1 cellular context compared by ENCODE assay signal in the genomic region with DNA sequence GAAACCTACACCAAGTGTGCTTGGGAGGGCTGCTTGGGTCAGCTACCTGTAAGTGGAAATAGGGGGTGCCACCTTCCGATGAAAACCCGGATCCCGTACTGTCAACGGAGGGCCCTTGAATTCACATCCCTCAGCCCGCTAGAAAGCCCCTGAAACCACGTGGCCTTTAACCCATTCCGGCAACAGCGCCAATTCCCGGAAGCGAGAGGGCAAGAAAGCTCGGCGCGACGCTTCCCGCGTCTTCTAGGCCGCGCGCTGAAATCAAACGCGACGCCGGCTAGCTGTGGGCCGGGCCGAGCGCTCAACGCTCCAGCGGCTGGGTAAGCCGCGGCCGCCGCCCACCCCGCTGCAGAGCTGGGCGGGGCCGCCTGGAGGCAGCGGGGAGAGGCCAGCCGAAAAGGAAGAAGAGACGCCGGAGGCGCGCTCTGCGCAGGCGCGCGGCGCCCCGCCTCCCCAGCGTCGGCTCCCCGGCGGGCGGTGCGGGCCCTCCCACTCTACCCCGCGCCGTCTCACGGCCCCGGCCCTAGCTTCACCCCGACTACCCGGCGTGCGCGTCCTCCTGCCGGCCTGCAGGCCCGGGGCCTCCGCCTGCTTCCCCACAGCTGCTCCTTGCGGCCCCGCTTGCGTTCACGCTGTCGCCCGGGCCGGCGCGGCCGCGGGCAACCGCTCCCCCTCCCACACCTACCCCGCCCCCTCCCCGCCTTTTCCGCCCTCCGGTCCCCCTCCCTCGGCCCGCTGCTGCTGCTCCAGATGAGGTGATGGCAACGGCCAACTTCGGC.
TF ChIP-seq lines count a peak whose summit lies in the region.

A gene (plus strand): TSS at position 492 of the 779 bp plus-strand sequence. CDS start 267 bp downstream, at position 759.

TF ChIP-seq in HepG2, 621 proteins besides CTCF, POLR2A, EP300 and RAD21 (continued from another document and continues in another):
- TF ChIP-seq ZNF766 (CRISPR knock-in tag; IDR thresholded peaks at IDR 0.05; ENCODE audit: borderline replicate concordance) (peak; percentile 72; the same call in 1 of the 2 replicates), ZBTB42 (CRISPR knock-in tag; IDR thresholded peaks at IDR 0.05) (peak; percentile 36; the same call in 1 of the 2 replicates), ZNF777 (CRISPR knock-in tag; IDR thresholded peaks at IDR 0.05) (peak; percentile 72; the same call in 1 of the 2 replicates), HMGA1 (CRISPR knock-in tag; conservative IDR thresholded peaks at IDR 0.05) (no peak), SALL2 (CRISPR knock-in tag; IDR thresholded peaks at IDR 0.05) (peak; percentile 66; the same call in 1 of the 2 replicates), POGZ (CRISPR knock-in tag; IDR thresholded peaks at IDR 0.05) (peak; percentile 72), TAF15 (IDR thresholded peaks at IDR 0.05; ENCODE audit: low read depth, low read length, poor library complexity, severe bottlenecking) (no peak), ZNF572 (CRISPR knock-in tag; IDR thresholded peaks at IDR 0.05) (no peak), GABPA (IDR thresholded peaks at IDR 0.05; ENCODE audit: low read depth, low read length) (no peak), GABPA (CRISPR knock-in tag; IDR thresholded peaks at IDR 0.05; ENCODE audit: low read depth) (peak; percentile 39), HOXA5 (CRISPR knock-in tag; IDR thresholded peaks at IDR 0.05) (no peak), ZNF546 (CRISPR knock-in tag; conservative IDR thresholded peaks at IDR 0.05) (peak; percentile 85; the same call in 1 of the 2 replicates), KDM2A (CRISPR knock-in tag; IDR thresholded peaks at IDR 0.05; ENCODE audit: borderline replicate concordance, low read depth) (peak; percentile 74), ESRRA (CRISPR knock-in tag; IDR thresholded peaks at IDR 0.05; ENCODE audit: low read depth) (no peak), ELF3 (CRISPR knock-in tag; IDR thresholded peaks at IDR 0.05) (peak; percentile 78), SRY (CRISPR knock-in tag; IDR thresholded peaks at IDR 0.05) (peak; percentile 72; the same call in 1 of the 2 replicates), YEATS4 (CRISPR knock-in tag; IDR thresholded peaks at IDR 0.05; ENCODE audit: borderline replicate concordance) (peak; percentile 86), GFI1 (CRISPR knock-in tag; IDR thresholded peaks at IDR 0.05; ENCODE audit: borderline replicate concordance) (peak; percentile 77), NR2C2 (CRISPR knock-in tag; IDR thresholded peaks at IDR 0.05; ENCODE audit: borderline replicate concordance) (peak; percentile 53), ZNF772 (CRISPR knock-in tag; IDR thresholded peaks at IDR 0.05) (peak; percentile 74; the same call in 1 of the 2 replicates), KLF12 (CRISPR knock-in tag; IDR thresholded peaks at IDR 0.05; ENCODE audit: borderline replicate concordance) (peak; percentile 94), KMT2B (CRISPR knock-in tag; IDR thresholded peaks at IDR 0.05) (peak; percentile 68), ZNF225 (CRISPR knock-in tag; IDR thresholded peaks at IDR 0.05) (no peak), FOXP1 (IDR thresholded peaks at IDR 0.05) (no peak), FOXP1 (CRISPR knock-in tag; IDR thresholded peaks at IDR 0.05) (no peak), SP140L (CRISPR knock-in tag; IDR thresholded peaks at IDR 0.05; ENCODE audit: borderline replicate concordance) (peak; percentile 57; the same call in 1 of the 2 replicates), PAWR (CRISPR knock-in tag; IDR thresholded peaks at IDR 0.05; ENCODE audit: borderline replicate concordance) (no peak), TMF1 (CRISPR knock-in tag; IDR thresholded peaks at IDR 0.05; ENCODE audit: low read depth) (peak; percentile 92), NFATC3 (CRISPR knock-in tag; IDR thresholded peaks at IDR 0.05) (0 out of 2 replicates have a peak, but pooled peaks have one; percentile 48), ONECUT2 (CRISPR knock-in tag; IDR thresholded peaks at IDR 0.05) (no peak), RARA (CRISPR knock-in tag; IDR thresholded peaks at IDR 0.05) (peak; percentile 37; the same call in 1 of the 2 replicates), KLF11 (CRISPR knock-in tag; IDR thresholded peaks at IDR 0.05) (peak; percentile 90)
- TF ChIP-seq, protein P1, sequence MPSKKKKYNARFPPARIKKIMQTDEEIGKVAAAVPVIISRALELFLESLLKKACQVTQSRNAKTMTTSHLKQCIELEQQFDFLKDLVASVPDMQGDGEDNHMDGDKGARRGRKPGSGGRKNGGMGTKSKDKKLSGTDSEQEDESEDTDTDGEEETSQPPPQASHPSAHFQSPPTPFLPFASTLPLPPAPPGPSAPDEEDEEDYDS (CRISPR knock-in tag; IDR thresholded peaks at IDR 0.05) = peak; percentile 23; the same call in 1 of the 2 replicates
- TF ChIP-seq, protein P2, sequence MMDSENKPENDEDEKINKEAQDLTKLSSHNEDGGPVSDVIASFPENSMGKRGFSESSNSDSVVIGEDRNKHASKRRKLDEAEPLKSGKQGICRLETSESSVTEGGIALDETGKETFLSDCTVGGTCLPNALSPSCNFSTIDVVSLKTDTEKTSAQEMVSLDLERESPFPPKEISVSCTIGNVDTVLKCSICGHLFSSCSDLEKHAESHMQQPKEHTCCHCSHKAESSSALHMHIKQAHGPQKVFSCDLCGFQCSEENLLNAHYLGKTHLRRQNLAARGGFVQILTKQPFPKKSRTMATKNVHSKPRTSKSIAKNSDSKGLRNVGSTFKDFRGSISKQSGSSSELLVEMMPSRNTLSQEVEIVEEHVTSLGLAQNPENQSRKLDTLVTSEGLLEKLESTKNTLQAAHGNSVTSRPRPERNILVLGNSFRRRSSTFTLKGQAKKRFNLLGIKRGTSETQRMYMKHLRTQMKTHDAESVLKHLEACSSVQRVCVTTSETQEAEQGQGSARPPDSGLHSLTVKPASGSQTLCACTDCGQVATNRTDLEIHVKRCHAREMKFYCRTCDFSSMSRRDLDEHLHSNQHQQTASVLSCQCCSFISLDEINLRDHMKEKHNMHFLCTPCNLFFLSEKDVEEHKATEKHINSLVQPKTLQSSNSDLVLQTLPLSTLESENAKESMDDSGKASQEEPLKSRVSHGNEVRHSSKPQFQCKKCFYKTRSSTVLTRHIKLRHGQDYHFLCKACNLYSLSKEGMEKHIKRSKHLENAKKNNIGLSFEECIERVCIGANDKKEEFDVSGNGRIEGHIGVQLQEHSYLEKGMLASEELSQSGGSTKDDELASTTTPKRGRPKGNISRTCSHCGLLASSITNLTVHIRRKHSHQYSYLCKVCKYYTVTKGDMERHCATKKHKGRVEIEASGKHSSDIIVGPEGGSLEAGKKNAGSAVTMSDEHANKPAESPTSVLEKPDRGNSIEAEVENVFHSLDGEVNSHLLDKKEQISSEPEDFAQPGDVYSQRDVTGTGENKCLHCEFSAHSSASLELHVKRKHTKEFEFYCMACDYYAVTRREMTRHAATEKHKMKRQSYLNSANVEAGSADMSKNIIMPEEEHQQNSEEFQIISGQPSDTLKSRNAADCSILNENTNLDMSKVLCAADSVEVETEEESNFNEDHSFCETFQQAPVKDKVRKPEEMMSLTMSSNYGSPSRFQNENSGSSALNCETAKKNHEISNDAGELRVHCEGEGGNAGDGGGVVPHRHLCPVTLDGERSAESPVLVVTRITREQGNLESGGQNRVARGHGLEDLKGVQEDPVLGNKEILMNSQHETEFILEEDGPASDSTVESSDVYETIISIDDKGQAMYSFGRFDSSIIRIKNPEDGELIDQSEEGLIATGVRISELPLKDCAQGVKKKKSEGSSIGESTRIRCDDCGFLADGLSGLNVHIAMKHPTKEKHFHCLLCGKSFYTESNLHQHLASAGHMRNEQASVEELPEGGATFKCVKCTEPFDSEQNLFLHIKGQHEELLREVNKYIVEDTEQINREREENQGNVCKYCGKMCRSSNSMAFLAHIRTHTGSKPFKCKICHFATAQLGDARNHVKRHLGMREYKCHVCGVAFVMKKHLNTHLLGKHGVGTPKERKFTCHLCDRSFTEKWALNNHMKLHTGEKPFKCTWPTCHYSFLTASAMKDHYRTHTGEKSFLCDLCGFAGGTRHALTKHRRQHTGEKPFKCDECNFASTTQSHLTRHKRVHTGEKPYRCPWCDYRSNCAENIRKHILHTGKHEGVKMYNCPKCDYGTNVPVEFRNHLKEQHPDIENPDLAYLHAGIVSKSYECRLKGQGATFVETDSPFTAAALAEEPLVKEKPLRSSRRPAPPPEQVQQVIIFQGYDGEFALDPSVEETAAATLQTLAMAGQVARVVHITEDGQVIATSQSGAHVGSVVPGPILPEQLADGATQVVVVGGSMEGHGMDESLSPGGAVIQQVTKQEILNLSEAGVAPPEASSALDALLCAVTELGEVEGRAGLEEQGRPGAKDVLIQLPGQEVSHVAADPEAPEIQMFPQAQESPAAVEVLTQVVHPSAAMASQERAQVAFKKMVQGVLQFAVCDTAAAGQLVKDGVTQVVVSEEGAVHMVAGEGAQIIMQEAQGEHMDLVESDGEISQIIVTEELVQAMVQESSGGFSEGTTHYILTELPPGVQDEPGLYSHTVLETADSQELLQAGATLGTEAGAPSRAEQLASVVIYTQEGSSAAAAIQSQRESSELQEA (CRISPR knock-in tag; IDR thresholded peaks at IDR 0.05; ENCODE audit: not compliant biosample characterization) = peak; percentile 79
- TF ChIP-seq, protein P3, sequence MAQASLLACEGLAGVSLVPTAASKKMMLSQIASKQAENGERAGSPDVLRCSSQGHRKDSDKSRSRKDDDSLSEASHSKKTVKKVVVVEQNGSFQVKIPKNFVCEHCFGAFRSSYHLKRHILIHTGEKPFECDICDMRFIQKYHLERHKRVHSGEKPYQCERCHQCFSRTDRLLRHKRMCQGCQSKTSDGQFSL (CRISPR knock-in tag; IDR thresholded peaks at IDR 0.05) = 0 out of 2 replicates have a peak, but pooled peaks have one; percentile 5
- TF ChIP-seq, protein P4, sequence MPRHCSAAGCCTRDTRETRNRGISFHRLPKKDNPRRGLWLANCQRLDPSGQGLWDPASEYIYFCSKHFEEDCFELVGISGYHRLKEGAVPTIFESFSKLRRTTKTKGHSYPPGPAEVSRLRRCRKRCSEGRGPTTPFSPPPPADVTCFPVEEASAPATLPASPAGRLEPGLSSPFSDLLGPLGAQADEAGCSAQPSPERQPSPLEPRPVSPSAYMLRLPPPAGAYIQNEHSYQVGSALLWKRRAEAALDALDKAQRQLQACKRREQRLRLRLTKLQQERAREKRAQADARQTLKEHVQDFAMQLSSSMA (CRISPR knock-in tag; IDR thresholded peaks at IDR 0.05) = no peak
- TF ChIP-seq, protein P5, sequence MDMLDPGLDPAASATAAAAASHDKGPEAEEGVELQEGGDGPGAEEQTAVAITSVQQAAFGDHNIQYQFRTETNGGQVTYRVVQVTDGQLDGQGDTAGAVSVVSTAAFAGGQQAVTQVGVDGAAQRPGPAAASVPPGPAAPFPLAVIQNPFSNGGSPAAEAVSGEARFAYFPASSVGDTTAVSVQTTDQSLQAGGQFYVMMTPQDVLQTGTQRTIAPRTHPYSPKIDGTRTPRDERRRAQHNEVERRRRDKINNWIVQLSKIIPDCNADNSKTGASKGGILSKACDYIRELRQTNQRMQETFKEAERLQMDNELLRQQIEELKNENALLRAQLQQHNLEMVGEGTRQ (IDR thresholded peaks at IDR 0.05; ENCODE audit: low read depth, low read length) = no peak
- TF ChIP-seq, protein P5 (CRISPR knock-in tag; IDR thresholded peaks at IDR 0.05; ENCODE audit: borderline replicate concordance) = peak; percentile 53; the same call in 1 of the 2 replicates
- TF ChIP-seq, protein P6, sequence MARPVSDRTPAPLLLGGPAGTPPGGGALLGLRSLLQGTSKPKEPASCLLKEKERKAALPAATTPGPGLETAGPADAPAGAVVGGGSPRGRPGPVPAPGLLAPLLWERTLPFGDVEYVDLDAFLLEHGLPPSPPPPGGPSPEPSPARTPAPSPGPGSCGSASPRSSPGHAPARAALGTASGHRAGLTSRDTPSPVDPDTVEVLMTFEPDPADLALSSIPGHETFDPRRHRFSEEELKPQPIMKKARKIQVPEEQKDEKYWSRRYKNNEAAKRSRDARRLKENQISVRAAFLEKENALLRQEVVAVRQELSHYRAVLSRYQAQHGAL (CRISPR knock-in tag; IDR thresholded peaks at IDR 0.05; ENCODE audit: not compliant biosample characterization) = no peak
- TF ChIP-seq, protein P7, sequence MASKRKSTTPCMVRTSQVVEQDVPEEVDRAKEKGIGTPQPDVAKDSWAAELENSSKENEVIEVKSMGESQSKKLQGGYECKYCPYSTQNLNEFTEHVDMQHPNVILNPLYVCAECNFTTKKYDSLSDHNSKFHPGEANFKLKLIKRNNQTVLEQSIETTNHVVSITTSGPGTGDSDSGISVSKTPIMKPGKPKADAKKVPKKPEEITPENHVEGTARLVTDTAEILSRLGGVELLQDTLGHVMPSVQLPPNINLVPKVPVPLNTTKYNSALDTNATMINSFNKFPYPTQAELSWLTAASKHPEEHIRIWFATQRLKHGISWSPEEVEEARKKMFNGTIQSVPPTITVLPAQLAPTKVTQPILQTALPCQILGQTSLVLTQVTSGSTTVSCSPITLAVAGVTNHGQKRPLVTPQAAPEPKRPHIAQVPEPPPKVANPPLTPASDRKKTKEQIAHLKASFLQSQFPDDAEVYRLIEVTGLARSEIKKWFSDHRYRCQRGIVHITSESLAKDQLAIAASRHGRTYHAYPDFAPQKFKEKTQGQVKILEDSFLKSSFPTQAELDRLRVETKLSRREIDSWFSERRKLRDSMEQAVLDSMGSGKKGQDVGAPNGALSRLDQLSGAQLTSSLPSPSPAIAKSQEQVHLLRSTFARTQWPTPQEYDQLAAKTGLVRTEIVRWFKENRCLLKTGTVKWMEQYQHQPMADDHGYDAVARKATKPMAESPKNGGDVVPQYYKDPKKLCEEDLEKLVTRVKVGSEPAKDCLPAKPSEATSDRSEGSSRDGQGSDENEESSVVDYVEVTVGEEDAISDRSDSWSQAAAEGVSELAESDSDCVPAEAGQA (IDR thresholded peaks at IDR 0.05; ENCODE audit: low read depth) = no peak
- TF ChIP-seq, protein P7 (CRISPR knock-in tag; IDR thresholded peaks at IDR 0.05; ENCODE audit: borderline replicate concordance) = 0 out of 2 replicates have a peak, but pooled peaks have one; percentile 43
